In the genomic region with DNA sequence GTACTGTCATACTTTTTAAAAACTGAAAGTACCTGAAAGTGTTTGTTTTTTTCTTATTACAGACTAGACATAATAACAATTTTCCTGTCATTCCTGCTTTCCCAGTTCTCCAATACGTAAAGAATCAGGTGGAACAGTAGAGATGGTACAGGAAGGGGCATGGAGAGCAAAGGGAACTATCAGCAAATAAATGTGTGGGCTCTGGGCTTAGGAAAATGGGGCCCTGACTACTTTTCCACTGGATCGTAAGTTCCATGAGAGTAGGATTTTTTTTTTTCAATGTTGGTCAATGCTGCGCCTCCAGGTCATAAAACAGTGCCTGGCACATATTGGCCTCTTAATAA, we compare ENCODE assay signal across 8 cellular contexts. TPM values are rescaled to one million over a fixed set of nuclear protein-coding genes. Genes with fewer than 3 reads are reported as not detected.
DNase-seq lines count a peak whose midpoint lies in the region; ATAC-seq and TF ChIP-seq lines count a peak whose summit lies in the region.

No MANE protein-coding gene starts in this region.

- no TSS peak for BruUV-seq in OCI-LY7 (replicated peaks; lab: Mats Ljungman, UMichigan)

- H4K20me1 ChIP-seq in DND-41 (ENCODE audit: insufficient read depth, low read length) (no peaks in the 10 kb centered on the region), OCI-LY7 (ENCODE audit: insufficient read depth, low read length) (no peaks in the 10 kb centered on the region)

- H3K9ac ChIP-seq in DND-41 (ENCODE audit: low read depth, low read length), result peak overlapping the region; percentile 57

- H3K27ac ChIP-seq in DND-41 (ENCODE audit: low read length), result peak overlapping the region; percentile 89
- H3K27ac ChIP-seq in OCI-LY7 (ENCODE audit: low read depth, low read length, poor library complexity, severe bottlenecking), result no peak overlapping the region
- H3K27ac ChIP-seq in gastrocnemius medialis, result peak overlapping the region; percentile 63 to 65 (median 65)

- H3K4me2 ChIP-seq in DND-41 (ENCODE audit: insufficient read depth, low read length), result peak overlapping the region; percentile 65
- H3K4me2 ChIP-seq in OCI-LY7 (ENCODE audit: low read length), result peak overlapping the region; percentile 67

- H3K4me1 ChIP-seq in DND-41 (ENCODE audit: insufficient read depth, low read length) (peaks cover 16% of the 10 kb centered on the region), OCI-LY7 (ENCODE audit: insufficient read depth, low read length, poor library complexity, severe bottlenecking) (peaks cover 5% of the 10 kb centered on the region), gastrocnemius medialis (peaks cover 4 to 28% of the 10 kb centered on the region in 2 donors)

- H3K79me2 ChIP-seq in DND-41 (ENCODE audit: insufficient read depth, low read length), result no peaks in the 10 kb centered on the region
- no peaks in the 10 kb centered on the region for H3K79me2 ChIP-seq in OCI-LY7 (ENCODE audit: insufficient read depth, low read depth, low read length)

- POLR2A ChIA-PET in OCI-LY7 (lab: Charles Lee), result interaction anchor here (0.7 to 1.9 kb wide), 8 partner anchors 8 to 232 kb away, joined by 3 to 11 read pairs (median 4); partner anchors contain the start of genes CH25H and FAS

- H3K36me3 ChIP-seq in DND-41 (ENCODE audit: insufficient read depth, low read length) (no peaks in the 10 kb centered on the region), OCI-LY7 (ENCODE audit: insufficient read depth, low read length) (no peaks in the 10 kb centered on the region), gastrocnemius medialis (no peaks in the 10 kb centered on the region)

- H3K4me3 ChIP-seq in DND-41 (ENCODE audit: low read depth in 1 of 2, low read length in 2 of 2) (peak overlapping the region; percentile 23 to 55; a peak in 3 of 4 replicates), OCI-LY7 (ENCODE audit: low read depth, low read length, poor library complexity, severe bottlenecking) (peak overlapping the region; percentile 66), gastrocnemius medialis (peak overlapping the region; percentile 49 to 66 (median 63))

- H3K27me3 ChIP-seq in DND-41 (ENCODE audit: insufficient read depth, low read length, poor library complexity), result no peaks in the 10 kb centered on the region
- no peaks in the 10 kb centered on the region for H3K27me3 ChIP-seq in gastrocnemius medialis

- CTCF ChIA-PET in OCI-LY7 (lab: Charles Lee; ENCODE audit: unreplicated experiment), result no interaction called here

- ATAC-seq in DND-41 (ENCODE audit: insufficient read depth, low read depth) (peak; percentile 59), gastrocnemius medialis (no peak), HG02678 (IDR thresholded peaks at IDR 0.05; ENCODE audit: unreplicated experiment) (no peak), HG02981 (IDR thresholded peaks at IDR 0.05; ENCODE audit: unreplicated experiment) (no peak)

- H3K9me3 ChIP-seq in DND-41 (ENCODE audit: insufficient read depth, low read length, severe bottlenecking), result no peaks in the 10 kb centered on the region
- H3K9me3 ChIP-seq in OCI-LY7 (ENCODE audit: low read length), result no peaks in the 10 kb centered on the region
- no peaks in the 10 kb centered on the region for H3K9me3 ChIP-seq in gastrocnemius medialis

- DNase-seq in DND-41 (peak; percentile 11), OCI-LY7 (ENCODE audit: low spot score) (no peak), erythroblast (lab: John Stamatoyannopoulos, UW) (peak; percentile 26 to 47), gastrocnemius medialis (no peak), posterior vena cava (ENCODE audit: low spot score) (no peak), NCI-H345 treated with DMSO at 0.1 percent for 48 hours (lab: John Stamatoyannopoulos, UW; ENCODE audit: unreplicated experiment) (no peak)

- intact Hi-C loops in OCI-LY7 (cut with micrococcal nuclease; ENCODE audit: unreplicated experiment), result no loop called here
- intact Hi-C loops in gastrocnemius medialis (cut with DNase I; ENCODE audit: low total_unique reads), result no loop called here
- intact Hi-C loops in posterior vena cava (cut with DNase I), result no loop called here

- TF ChIP-seq CTCF in DND-41 (IDR thresholded peaks at IDR 0.05; ENCODE audit: borderline replicate concordance, extremely low read depth, low read length, poor library complexity, severe bottlenecking), result no peak
- TF ChIP-seq CTCF in OCI-LY7 (conservative IDR thresholded peaks at IDR 0.05; ENCODE audit: low read length), result no peak
- TF ChIP-seq CTCF in gastrocnemius medialis (IDR thresholded peaks at IDR 0.05 in 4 of 5, conservative IDR thresholded peaks at IDR 0.05 in 1 of 5), result no peak

- no peaks in the 10 kb centered on the region for H3K9me2 ChIP-seq in OCI-LY7 (ENCODE audit: insufficient read depth, low read length)

- TF ChIP-seq POLR2A in erythroblast (IDR thresholded peaks at IDR 0.05; ENCODE audit: low read length) (no peak), gastrocnemius medialis (IDR thresholded peaks at IDR 0.05) (no peak)

- in situ Hi-C loops in gastrocnemius medialis (cut with MboI; ENCODE audit: low sequenced_read_pairs in 4 of 4), result no loop called here

- H2AFZ ChIP-seq in DND-41 (ENCODE audit: low read depth, low read length) (peak overlapping the region; percentile 94), OCI-LY7 (ENCODE audit: low read length) (peak overlapping the region; percentile 95)

RNA-seq across cellular contexts. Expression of gene FAS, which starts 15.2 kb away (rescaled TPM):
- total RNA-seq in OCI-LY7 (2014; rRNA removed; shearing (Covaris generic)), result 7.7 and 10.1 TPM in 2 replicates
- total RNA-seq in OCI-LY7 (2022) (19.2 and 21.0 TPM in 2 replicates), gastrocnemius medialis (1 to 10 TPM; 2.7 to 5.9 (median 4.9) TPM), posterior vena cava (10 to 100 TPM; 30.7 to 40.7 TPM)

RNA-seq across cellular contexts. Expression of gene ACTA2, which starts 22.8 kb away (rescaled TPM):
- 1.4 and 5.0 TPM in 2 replicates for total RNA-seq in OCI-LY7 (2014; rRNA removed; shearing (Covaris generic))
- 3.3 and 4.2 TPM in 2 replicates for total RNA-seq in OCI-LY7 (2022)
- total RNA-seq in gastrocnemius medialis, result 100 to 1,000 TPM in 1 of 4 donors, 10 to 100 TPM in 3; 23.4 to 119 (median 74.2) TPM
- 1,000 to 10,000 TPM; 4,350 to 6,560 TPM for total RNA-seq in posterior vena cava

Comparison
In these comparisons a context has a peak if more than half of its experiments do, and no peak if none do; other contexts are left out.
1. DNase-seq: peak in DND-41 (single experiment) and erythroblast (2 of 2); none in OCI-LY7 (single experiment), gastrocnemius medialis (0 of 2), posterior vena cava (single experiment) and NCI-H345 treated with DMSO at 0.1 percent for 48 hours (single experiment).
2. RNA of gene ACTA2, which starts 22.8 kb away (total RNA-seq): 4,350 to 6,560 TPM in posterior vena cava; 23.4 to 119 TPM in gastrocnemius medialis and 1.4 to 5.0 TPM in OCI-LY7; every median in the first group is over 10 times any median in the second.
3. Peak in every context shown above with its lines, with median percentiles within 50 percentile points of each other: H3K4me3 ChIP-seq.